In genomic region chr20:61719691-61720347, GRCh38 we compare ENCODE assay signal across 12 cellular contexts.
DNase-seq lines count a peak whose midpoint lies in the region; ATAC-seq and TF ChIP-seq lines count a peak whose summit lies in the region.
"Had no signal": no experiment of that assay in that cellular context is flagged by ENCODE, and none has a peak within 500 bp of the region (broad histone marks: within the 10 kb centered on the region; RNA-seq: fewer than 3 reads in every experiment).

No MANE protein-coding gene starts in this region.

- TF ChIP-seq CTCF in omental fat pad (IDR thresholded peaks at IDR 0.05) (no peak), upper lobe of right lung (IDR thresholded peaks at IDR 0.05) (no peak)

- H3K4me3 ChIP-seq in upper lobe of right lung = peak overlapping the region; percentile 10
- H3K4me3 ChIP-seq: A549, GM12878, ovary had no signal

- no peaks in the 10 kb centered on the region for H3K36me3 ChIP-seq in upper lobe of right lung
- H3K36me3 ChIP-seq: ovary had no signal

- no peak overlapping the region for H3K27ac ChIP-seq in upper lobe of right lung
- H3K27ac ChIP-seq: A549, ovary had no signal

- intact Hi-C loops in upper lobe of right lung (cut with DNase I) (no loop called here), posterior vena cava (cut with DNase I) (no loop called here)

- H3K36me3 Mint-ChIP-seq in activated naive CD4-positive, alpha-beta T cell treated with anti-CD3 and anti-CD28 coated beads, Interleukin-2, amount 50 U/mL, for 72 hours = peaks cover 5 to 17% of the 10 kb centered on the region in 2 donors

- peak; percentile 45 to 70 for ATAC-seq in activated naive CD4-positive, alpha-beta T cell treated with anti-CD3 and anti-CD28 coated beads, Interleukin-2, amount 50 U/mL, for 72 hours
- ATAC-seq in omental fat pad (ENCODE audit: low FRiP score) (peak; percentile 62), upper lobe of right lung (no peak), HG03571 (IDR thresholded peaks at IDR 0.05; ENCODE audit: unreplicated experiment) (no peak)
- ATAC-seq: A549, GM12878 had no signal

- no peaks in the 10 kb centered on the region for H3K9me3 ChIP-seq in upper lobe of right lung
- H3K9me3 ChIP-seq: ovary had no signal

- H3K9me3 Mint-ChIP-seq in activated naive CD4-positive, alpha-beta T cell treated with anti-CD3 and anti-CD28 coated beads, Interleukin-2, amount 50 U/mL, for 72 hours = peaks cover 4 to 5% of the 10 kb centered on the region in 2 donors

- peak; percentile 13 to 61 (median 53) for DNase-seq in stimulated activated naive CD4-positive, alpha-beta T cell (lab: John Stamatoyannopoulos, UW)
- DNase-seq in stimulated activated naive CD4-positive, alpha-beta T cell treated with Interleukin-2 at 50 U/mL for 16 hours (lab: John Stamatoyannopoulos, UW) = no peak
- DNase-seq in activated naive CD4-positive, alpha-beta T cell treated with anti-CD3 and anti-CD28 coated beads, Interleukin-2, amount 50 U/mL, for 72 hours (ENCODE audit: low spot score in 2 of 2) = no peak
- DNase-seq in omental fat pad (ENCODE audit: low spot score) (no peak), upper lobe of right lung (no peak), GOT3 (lab: John Stamatoyannopoulos, UW) (no peak), posterior vena cava (ENCODE audit: low spot score) (no peak)
- DNase-seq: Kasumi-1 had no signal

- H3K4me1 ChIP-seq in upper lobe of right lung = no peaks in the 10 kb centered on the region
- H3K4me1 ChIP-seq: A549 had no signal

- H3K27ac Mint-ChIP-seq in activated naive CD4-positive, alpha-beta T cell treated with anti-CD3 and anti-CD28 coated beads, Interleukin-2, amount 50 U/mL, for 72 hours = peak overlapping the region in 1 of 2 donors; percentile 23

- H3K27me3 ChIP-seq in upper lobe of right lung = no peaks in the 10 kb centered on the region
- H3K27me3 ChIP-seq: ovary had no signal

Comparison
In these comparisons a context has a peak if more than half of its experiments do, and no peak if none do; other contexts are left out.
1. DNase-seq: peak in stimulated activated naive CD4-positive, alpha-beta T cell (6 of 6); none in stimulated activated naive CD4-positive, alpha-beta T cell treated with Interleukin-2 at 50 U/mL for 16 hours (single experiment), activated naive CD4-positive, alpha-beta T cell treated with anti-CD3 and anti-CD28 coated beads, Interleukin-2, amount 50 U/mL, for 72 hours (0 of 2), omental fat pad (single experiment), upper lobe of right lung (single experiment), GOT3 (single experiment) and posterior vena cava (single experiment).
2. ATAC-seq: peak in activated naive CD4-positive, alpha-beta T cell treated with anti-CD3 and anti-CD28 coated beads, Interleukin-2, amount 50 U/mL, for 72 hours (2 of 2) and omental fat pad (single experiment); none in upper lobe of right lung (single experiment) and HG03571 (single experiment).